ENCODE assay signal across 8 cellular contexts in the genomic region with DNA sequence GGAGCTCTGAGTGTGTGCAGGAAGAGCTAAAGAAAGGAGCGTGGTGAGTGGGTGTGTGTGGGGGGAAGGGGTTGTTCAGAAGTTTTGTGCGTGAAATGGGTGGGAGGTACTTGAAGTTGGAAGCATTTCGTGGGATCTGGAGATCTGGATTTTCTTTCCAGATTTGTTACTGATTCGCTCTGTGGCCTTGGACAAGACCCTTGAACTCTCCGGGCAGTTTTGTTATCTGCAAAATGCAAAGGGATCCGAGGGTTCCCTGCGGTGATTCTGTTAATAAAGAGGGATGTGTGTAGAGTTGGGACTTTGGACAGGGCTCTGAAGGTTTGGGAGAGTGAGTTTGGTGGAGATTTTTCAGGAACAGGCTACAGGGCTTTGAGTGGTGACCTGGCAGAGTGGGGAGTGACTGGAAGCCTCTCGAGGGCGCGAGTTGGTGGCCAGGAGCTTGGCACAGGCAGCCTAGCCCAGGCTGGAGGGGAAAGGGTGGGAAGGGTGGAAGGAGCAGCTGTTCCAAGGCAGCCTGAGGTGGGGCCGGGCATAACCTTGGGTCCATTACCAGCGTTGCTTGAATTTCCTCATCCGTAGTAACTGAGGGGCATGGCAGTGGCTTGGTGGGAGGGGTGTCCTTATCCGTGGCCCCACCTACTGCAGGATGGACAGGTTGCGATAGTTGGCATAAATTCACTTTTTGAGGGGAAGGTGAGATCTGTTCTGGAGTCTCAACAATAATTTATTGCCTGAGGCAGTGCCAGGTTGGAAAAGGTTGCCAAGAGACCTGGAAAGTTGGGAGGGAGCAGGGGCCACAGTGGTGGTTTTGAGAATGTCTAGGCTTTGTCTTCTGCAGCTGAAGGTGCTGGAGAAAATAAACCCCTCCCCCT. TPM values are rescaled to one million over a fixed set of nuclear protein-coding genes. Genes with fewer than 3 reads are reported as not detected.
DNase-seq lines count a peak whose midpoint lies in the region; ATAC-seq, FAIRE-seq and TF ChIP-seq lines count a peak whose summit lies in the region.

No MANE protein-coding gene starts in this region.

- POLR2A ChIA-PET in IMR-90 (lab: Charles Lee; ENCODE audit: unreplicated experiment) = interaction anchor here (0.6 kb wide), 2 partner anchors 13 to 329 kb away, joined by 3 to 9 read pairs; no protein-coding TSS in a partner anchor

- peak overlapping the region; percentile 100 for H3K4me2 ChIP-seq in IMR-90 (ENCODE audit: low read depth, low read length)
- H3K4me2 ChIP-seq in astrocyte (ENCODE audit: low read length) = peak overlapping the region; percentile 87

- no TSS peak for BruUV-seq in IMR-90 (replicated peaks; lab: Mats Ljungman, UMichigan)

- H3K27me3 ChIP-seq in IMR-90 (ENCODE audit: control insufficient read depth, insufficient read depth, low read length) = no peaks in the 10 kb centered on the region
- no peaks in the 10 kb centered on the region for H3K27me3 ChIP-seq in astrocyte (ENCODE audit: insufficient read depth, low read length)
- H3K27me3 ChIP-seq in subcutaneous abdominal adipose tissue (ENCODE audit: control insufficient read depth in 5 of 5, insufficient read depth in 4 of 5, low read length in 5 of 5) = no peaks in the 10 kb centered on the region

- peak overlapping the region; percentile 72; the same call in 2 of the 3 replicates for H2BK15ac ChIP-seq in IMR-90 (ENCODE audit: low read depth, low read length)

- H2BK120ac ChIP-seq in IMR-90 (ENCODE audit: low read depth, low read length) = peak overlapping the region; percentile 75

- ATAC-seq in IMR-90 (ENCODE audit: low read depth) (no peak), GM19397 (IDR thresholded peaks at IDR 0.05; ENCODE audit: unreplicated experiment) (no peak)

- TF ChIP-seq CTCF in IMR-90 (conservative IDR thresholded peaks at IDR 0.05; ENCODE audit: low read depth, low read length) (no peak), astrocyte (IDR thresholded peaks at IDR 0.05; ENCODE audit: insufficient read depth, low read depth, low read length) (no peak), kidney (IDR thresholded peaks at IDR 0.05; ENCODE audit: borderline replicate concordance, extremely low read depth, insufficient read depth) (no peak)

- H4K8ac ChIP-seq in IMR-90 (ENCODE audit: low read depth in 2 of 2, low read length in 2 of 2) = peak overlapping the region; percentile 87 to 91; a peak in 3 of 4 replicates

- FAIRE-seq in astrocyte (lab: Jason Lieb, UNC) = no peak
- FAIRE-seq in kidney (lab: Jason Lieb, UNC) = no peak
- no peak for FAIRE-seq in H54 (lab: Jason Lieb, UNC)

- H3K79me1 ChIP-seq in IMR-90 (ENCODE audit: low read depth in 1 of 2, low read length in 2 of 2) = peaks cover 0 to 25% of the 10 kb centered on the region in 2 experiments; a peak in 2 of 4 replicates

- peaks cover 14% of the 10 kb centered on the region for H3K9me1 ChIP-seq in IMR-90 (ENCODE audit: insufficient read depth, low read length)

- peak overlapping the region; percentile 93 for H2BK5ac ChIP-seq in IMR-90 (ENCODE audit: low read depth, low read length, poor library complexity, severe bottlenecking)

- H4K20me1 ChIP-seq in IMR-90 (ENCODE audit: insufficient read depth, low read length) = peaks cover 59% of the 10 kb centered on the region
- peaks cover 65% of the 10 kb centered on the region for H4K20me1 ChIP-seq in astrocyte (ENCODE audit: insufficient read depth, low read length)

- H3K27ac ChIP-seq in IMR-90 (ENCODE audit: insufficient read depth, low read length) = peak overlapping the region; percentile 91
- H3K27ac ChIP-seq in astrocyte (ENCODE audit: low read depth, low read length) = peak overlapping the region; percentile 99
- H3K27ac ChIP-seq in kidney (ENCODE audit: low read depth in 2 of 2, low read length in 2 of 2) = peak overlapping the region; percentile 96 to 99
- peak overlapping the region; percentile 99 for H3K27ac ChIP-seq in subcutaneous abdominal adipose tissue (ENCODE audit: low read depth, low read length)

- H3K4me1 ChIP-seq in IMR-90 (ENCODE audit: control insufficient read depth, insufficient read depth, low read length) (peaks cover 30% of the 10 kb centered on the region), astrocyte (ENCODE audit: insufficient read depth, low read length) (peaks cover 43% of the 10 kb centered on the region), kidney (ENCODE audit: control insufficient read depth in 1 of 2, insufficient read depth in 1 of 2, low read depth in 1 of 2, low read length in 2 of 2) (peaks cover 29 to 36% of the 10 kb centered on the region in 2 donors), subcutaneous abdominal adipose tissue (ENCODE audit: control insufficient read depth in 5 of 5, insufficient read depth in 5 of 5, low read length in 5 of 5) (peaks cover 14 to 70% (median 66%) of the 10 kb centered on the region in 5 donors)

- peak overlapping the region; percentile 80 for H3K4me3 ChIP-seq in IMR-90 (ENCODE audit: insufficient read depth, low read depth, low read length)
- peak overlapping the region; percentile 94 for H3K4me3 ChIP-seq in astrocyte (ENCODE audit: insufficient read depth, low read depth, low read length)
- peak overlapping the region; percentile 86 to 99 for H3K4me3 ChIP-seq in kidney (ENCODE audit: low read length in 2 of 2)
- H3K4me3 ChIP-seq in subcutaneous abdominal adipose tissue (ENCODE audit: low read depth in 1 of 5, low read length in 5 of 5) = peak overlapping the region; percentile 80 to 98 (median 93)

- H2AK9ac ChIP-seq in IMR-90 (replicated peaks; ENCODE audit: low read depth, low read length, poor library complexity) = peak overlapping the region; percentile 88

- TF ChIP-seq POLR2A in IMR-90 (IDR thresholded peaks at IDR 0.05; ENCODE audit: low read depth, low read length) (no peak), H54 (IDR thresholded peaks at IDR 0.05; ENCODE audit: low read depth, low read length) (no peak)

- H3K36me3 ChIP-seq in IMR-90 (ENCODE audit: control insufficient read depth, insufficient read depth, low read length) (0 out of 2 replicates have a peak, but pooled peaks cover 1% of the 10 kb centered on the region), astrocyte (ENCODE audit: insufficient read depth, low read length) (no peaks in the 10 kb centered on the region), kidney (ENCODE audit: control insufficient read depth in 1 of 2, insufficient read depth in 2 of 2, low read length in 2 of 2) (peaks cover 0 to 3% of the 10 kb centered on the region in 2 donors), subcutaneous abdominal adipose tissue (ENCODE audit: control insufficient read depth in 5 of 5, insufficient read depth in 5 of 5, low read length in 5 of 5) (no peaks in the 10 kb centered on the region)

- H2AFZ ChIP-seq in IMR-90 (replicated peaks; ENCODE audit: low read length, poor library complexity) (peak overlapping the region; percentile 14), astrocyte (ENCODE audit: low read depth, low read length) (no peak overlapping the region)

- H3K79me2 ChIP-seq in astrocyte (ENCODE audit: insufficient read depth, low read length) = peaks cover 71% of the 10 kb centered on the region

- peak overlapping the region; percentile 97 for H2AK5ac ChIP-seq in IMR-90 (ENCODE audit: low read depth, low read length)

- in situ Hi-C loops in IMR-90 (cut with MboI; ENCODE audit: low sequenced_read_pairs) = loop anchor here (25.0 kb wide), 1 partner anchor 412 kb away; no protein-coding TSS in a partner anchor

- peaks cover 30% of the 10 kb centered on the region for H3K4me1 Mint-ChIP-seq in astrocyte (ENCODE audit: low read depth, unreplicated experiment)

- H3K23ac ChIP-seq in IMR-90 (ENCODE audit: low read depth, low read length) = peak overlapping the region; percentile 97

- H3K27ac Mint-ChIP-seq in astrocyte (ENCODE audit: unreplicated experiment) = peak overlapping the region; percentile 91

- H3K36me3 Mint-ChIP-seq in astrocyte (ENCODE audit: low read depth, unreplicated experiment) = peaks cover 6% of the 10 kb centered on the region

- H3K14ac ChIP-seq in IMR-90 (replicated peaks; ENCODE audit: low read depth, low read length) = peak overlapping the region; percentile 93

- dilution Hi-C loops in IMR-90 (cut with HindIII; ENCODE audit: low sequenced_read_pairs, unreplicated experiment) = no loop called here

- intact Hi-C loops in IMR-90 (cut with micrococcal nuclease) (loop anchor here (2.0 to 5.0 kb wide), 3 partner anchors 38 to 283 kb away; partner anchors contain the start of genes MRPS12 and SARS2), kidney (cut with DNase I) (no loop called here)

- H3K4me3 Mint-ChIP-seq in astrocyte (ENCODE audit: unreplicated experiment) = peak overlapping the region; percentile 99

- H4K5ac ChIP-seq in IMR-90 (ENCODE audit: low read depth, low read length) = peak overlapping the region; percentile 83

- TF ChIP-seq RAD21 in IMR-90 (IDR thresholded peaks at IDR 0.05; ENCODE audit: low read length) = no peak

- CTCF ChIA-PET in IMR-90 (lab: Yijun Ruan, JAX) = interaction anchor here (0.6 to 1.1 kb wide), 2 partner anchors 15 kb away, joined by 3 to 4 read pairs; no protein-coding TSS in a partner anchor

- WGBS in IMR-90 (ENCODE audit: extremely low coverage in 2 of 2, insufficient read length in 1 of 2), 2 experiments = 20% methylated on average over 12 of the region's 15 CpGs; no CpG with 5 or more reads in 1 of the 2 experiments

- H3K9ac ChIP-seq in IMR-90 (ENCODE audit: low read depth, low read length) (peak overlapping the region; percentile 100), astrocyte (ENCODE audit: low read length) (peak overlapping the region; percentile 100), kidney (ENCODE audit: low read length in 2 of 2) (peak overlapping the region; percentile 99 to 100), subcutaneous abdominal adipose tissue (ENCODE audit: low read length in 5 of 5) (peak overlapping the region; percentile 75 to 98 (median 96))

- H2BK20ac ChIP-seq in IMR-90 (ENCODE audit: low read depth, low read length) = peak overlapping the region; percentile 58; the same call in 1 of the 2 replicates

- no peaks in the 10 kb centered on the region for H3K27me3 Mint-ChIP-seq in astrocyte (ENCODE audit: low read depth, unreplicated experiment)

- peaks cover 2% of the 10 kb centered on the region for H3K9me3 Mint-ChIP-seq in astrocyte (ENCODE audit: unreplicated experiment)

- no peaks in the 10 kb centered on the region for H3K9me3 ChIP-seq in IMR-90 (ENCODE audit: control insufficient read depth, insufficient read depth, low read length)
- H3K9me3 ChIP-seq in astrocyte (ENCODE audit: insufficient read depth, low read depth, low read length) = no peaks in the 10 kb centered on the region
- no peaks in the 10 kb centered on the region for H3K9me3 ChIP-seq in kidney (ENCODE audit: control insufficient read depth in 1 of 2, low read length in 2 of 2)
- no peaks in the 10 kb centered on the region for H3K9me3 ChIP-seq in subcutaneous abdominal adipose tissue (ENCODE audit: control insufficient read depth in 5 of 5, low read length in 5 of 5)

- peak overlapping the region; percentile 79 for H4K91ac ChIP-seq in IMR-90 (ENCODE audit: insufficient read depth, low read depth, low read length)

- H3K4ac ChIP-seq in IMR-90 (ENCODE audit: low read depth, low read length) = peak overlapping the region; percentile 83

- H3K56ac ChIP-seq in IMR-90 (ENCODE audit: extremely low read depth, insufficient read depth, low read length) = peak overlapping the region; percentile 97

- peak overlapping the region; percentile 93 for H3K18ac ChIP-seq in IMR-90 (ENCODE audit: low read depth, low read length)

- peak; percentile 28 for DNase-seq in CD1c-positive myeloid dendritic cell (ENCODE audit: extremely low spot score)
- no peak for DNase-seq in IMR-90
- no peak for DNase-seq in astrocyte (ENCODE audit: low read depth)
- peak; percentile 88 for DNase-seq in kidney
- no peak for DNase-seq in H54 (ENCODE audit: insufficient read length, low spot score)
- no peak for DNase-seq in OCI-M2 (lab: John Stamatoyannopoulos, UW; ENCODE audit: unreplicated experiment)

RNA-seq across cellular contexts. Expression of gene ACTN4, which starts 2.1 kb away (rescaled TPM):
- total RNA-seq in IMR-90 (2012; rRNA removed) = 614 and 659 TPM in 2 replicates
- 497 and 541 TPM in 2 replicates for polyA plus RNA-seq in IMR-90 (2012; rRNA removed)
- 291 and 549 TPM in 2 replicates for polyA plus RNA-seq in IMR-90 (2012; cell fraction: cytosol; rRNA removed)
- polyA plus RNA-seq in IMR-90 (2012; cell fraction: nucleus; rRNA removed; ENCODE audit: low replicate concordance) = 608 and 1,383 TPM in 2 replicates
- total RNA-seq in astrocyte = 805 and 879 TPM in 2 replicates
- total RNA-seq in kidney = 606 TPM
- polyA plus RNA-seq in kidney (ENCODE audit: insufficient read depth, low read depth, low replicate concordance) = 231 TPM

RNA-seq across cellular contexts. Expression of gene EIF3K, which starts 30.6 kb away (rescaled TPM):
- total RNA-seq in IMR-90 (2012; rRNA removed) (965 and 1,137 TPM in 2 replicates), astrocyte (222 and 229 TPM in 2 replicates), kidney (259 TPM)
- polyA plus RNA-seq in IMR-90 (2012; rRNA removed) (524 and 575 TPM in 2 replicates), kidney (ENCODE audit: insufficient read depth, low read depth, low replicate concordance) (723 TPM)
- polyA plus RNA-seq in IMR-90 (2012; cell fraction: cytosol; rRNA removed) = 561 and 960 TPM in 2 replicates
- polyA plus RNA-seq in IMR-90 (2012; cell fraction: nucleus; rRNA removed; ENCODE audit: low replicate concordance) = 263 and 486 TPM in 2 replicates

RNA-seq across cellular contexts. Expression of gene MAP4K1, which starts 31.8 kb away (rescaled TPM):
- not detected in 2 replicates for total RNA-seq in IMR-90 (2012; rRNA removed)
- 0.16 and 0.22 TPM in 2 replicates for polyA plus RNA-seq in IMR-90 (2012; rRNA removed)
- polyA plus RNA-seq in IMR-90 (2012; cell fraction: cytosol; rRNA removed) = 0.04 and 0.38 TPM in 2 replicates
- 1.5 and 1.7 TPM in 2 replicates for polyA plus RNA-seq in IMR-90 (2012; cell fraction: nucleus; rRNA removed; ENCODE audit: low replicate concordance)
- total RNA-seq in astrocyte = 0.87 and 1.7 TPM in 2 replicates
- total RNA-seq in kidney = 17.7 TPM
- 3.9 TPM for polyA plus RNA-seq in kidney (ENCODE audit: insufficient read depth, low read depth, low replicate concordance)

Comparison
In these comparisons a context has a peak if more than half of its experiments do, and no peak if none do; other contexts are left out.
1. DNase-seq: peak in CD1c-positive myeloid dendritic cell (single experiment) and kidney (single experiment); none in IMR-90 (single experiment), astrocyte (single experiment), H54 (single experiment) and OCI-M2 (single experiment).
2. Peak in every context shown above with its lines, with median percentiles within 50 percentile points of each other: H3K27ac ChIP-seq, H3K4me3 ChIP-seq and H3K9ac ChIP-seq.